Comparison of ENCODE assay signal across 1 cellular context in genomic region chr3:182699550-182700170, GRCh38.
TF ChIP-seq lines count a peak whose summit lies in the region.

No MANE protein-coding gene starts in this region.

TF ChIP-seq in K562, 482 proteins besides CTCF, POLR2A, EP300 and RAD21 (continued from another document):
- TF ChIP-seq ZBTB5 (IDR thresholded peaks at IDR 0.05), result no peak
